In the genomic region with DNA sequence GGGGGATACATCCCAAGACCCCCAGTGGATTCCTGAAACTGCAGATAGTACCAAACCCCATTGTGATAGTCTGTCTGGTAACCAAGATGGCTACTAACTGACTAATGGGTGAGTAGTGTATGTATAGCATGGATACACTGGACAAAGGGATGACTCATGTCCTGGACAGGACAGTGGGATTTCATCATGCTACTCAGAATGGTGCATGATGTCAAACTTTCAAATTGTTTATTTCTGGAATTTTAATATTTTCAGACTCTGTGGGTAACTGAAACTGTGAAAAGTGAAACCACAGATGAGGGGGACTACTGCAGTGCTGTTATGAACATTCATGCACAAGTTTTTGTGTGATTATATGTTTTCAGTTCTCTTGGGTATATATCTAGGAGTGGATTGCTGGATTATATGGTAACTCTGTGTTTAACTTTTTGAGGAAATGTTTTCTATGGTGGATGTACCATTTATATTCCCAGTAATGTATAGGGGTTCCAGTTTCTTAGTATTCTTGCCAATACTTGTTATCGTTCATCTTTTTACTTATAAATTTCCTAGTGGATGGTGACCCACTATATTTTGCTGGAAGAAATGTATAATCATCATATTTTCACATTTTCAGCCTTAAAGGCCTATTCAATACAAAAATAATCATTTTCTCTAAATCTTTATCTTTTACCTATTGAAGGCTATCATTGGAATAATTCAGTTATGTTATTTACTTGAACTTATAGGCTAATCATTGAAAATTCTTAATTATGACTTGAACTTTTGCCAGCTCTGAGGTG, we compare ENCODE assay signal across 9 cellular contexts.
DNase-seq lines count a peak whose midpoint lies in the region; ATAC-seq and TF ChIP-seq lines count a peak whose summit lies in the region.
"Had no signal": no experiment of that assay in that cellular context is flagged by ENCODE, and none has a peak within 500 bp of the region (broad histone marks: within the 10 kb centered on the region; RNA-seq: fewer than 3 reads in every experiment).

No MANE protein-coding gene starts in this region.

- H3K27me3 ChIP-seq in mesenchymal stem cell (ENCODE audit: control insufficient read depth in 1 of 2, insufficient read depth in 1 of 2, low read length in 2 of 2) (no peaks in the 10 kb centered on the region), testis (no peaks in the 10 kb centered on the region)

- DNase-seq in RPMI7951 (ENCODE audit: low read depth), result peak; percentile 85
- DNase-seq in mesenchymal stem cell, result peak; percentile 92
- no peak for DNase-seq in GDM1 (lab: John Stamatoyannopoulos, UW)
- no peak for DNase-seq in testis
- no peak for DNase-seq in activated CD4-positive, alpha-beta T cell treated with anti-CD3 and anti-CD28 coated beads for 1 hour
- DNase-seq in SHP77 treated with DMSO at 0.1 percent for 48 hours (lab: John Stamatoyannopoulos, UW), result no peak
- DNase-seq: left cardiac atrium had no signal

- ATAC-seq in GM18519 (IDR thresholded peaks at IDR 0.05; ENCODE audit: low FRiP score, unreplicated experiment) (peak; percentile 82), HG02759 (IDR thresholded peaks at IDR 0.05; ENCODE audit: unreplicated experiment) (peak; percentile 79)

- no peak overlapping the region for H2BK15ac ChIP-seq in mesenchymal stem cell (ENCODE audit: low read depth, poor library complexity, severe bottlenecking)

- H3K36me3 ChIP-seq in mesenchymal stem cell (ENCODE audit: control insufficient read depth in 1 of 2, insufficient read depth in 2 of 2, low read depth in 1 of 2, low read length in 2 of 2), result no peaks in the 10 kb centered on the region
- H3K36me3 ChIP-seq in testis (ENCODE audit: low read depth, missing control alignments), result no peaks in the 10 kb centered on the region

- no peak overlapping the region for H4K8ac ChIP-seq in mesenchymal stem cell (ENCODE audit: low read length)

- H3K4me1 ChIP-seq in mesenchymal stem cell (ENCODE audit: control insufficient read depth, insufficient read depth, low read depth, low read length), result peaks cover 1% of the 10 kb centered on the region
- H3K4me1 ChIP-seq in testis, result no peaks in the 10 kb centered on the region

- intact Hi-C loops in testis (cut with DNase I; ENCODE audit: low total_unique reads), result no loop called here

- TF ChIP-seq POLR2A in testis (IDR thresholded peaks at IDR 0.05), result no peak

- H2AK5ac ChIP-seq in mesenchymal stem cell (ENCODE audit: low read length, severe bottlenecking), result no peak overlapping the region

- no peak overlapping the region for H2BK120ac ChIP-seq in mesenchymal stem cell (ENCODE audit: low read depth, low read length)

- H3K4me3 ChIP-seq in mesenchymal stem cell (ENCODE audit: insufficient read depth in 1 of 2, low read depth in 1 of 2, low read length in 2 of 2) (no peak overlapping the region), testis (no peak overlapping the region)

- H3K4ac ChIP-seq in mesenchymal stem cell (ENCODE audit: low read depth in 1 of 2, low read length in 2 of 2), result no peak overlapping the region

- H2AFZ ChIP-seq in mesenchymal stem cell (ENCODE audit: low read depth, low read length), result no peak overlapping the region

- no peak overlapping the region for H3K14ac ChIP-seq in mesenchymal stem cell (ENCODE audit: low read length in 2 of 2)

- H3K79me1 ChIP-seq in mesenchymal stem cell (replicated peaks; ENCODE audit: low read length, poor library complexity, severe bottlenecking), result no peaks in the 10 kb centered on the region

- no peak overlapping the region for H2BK12ac ChIP-seq in mesenchymal stem cell (ENCODE audit: low read length in 2 of 2)

- H2BK5ac ChIP-seq in mesenchymal stem cell (ENCODE audit: low read depth, low read length, poor library complexity, severe bottlenecking), result no peak overlapping the region

- H3K18ac ChIP-seq in mesenchymal stem cell (ENCODE audit: low read depth in 1 of 2, low read length in 2 of 2), result no peak overlapping the region

- H3K9me3 ChIP-seq in mesenchymal stem cell (ENCODE audit: control insufficient read depth, low read length), result peaks cover 5% of the 10 kb centered on the region
- H3K9me3 ChIP-seq in testis, result no peaks in the 10 kb centered on the region

- peak overlapping the region; percentile 72 for H3K9ac ChIP-seq in mesenchymal stem cell (ENCODE audit: low read length)

- no peak overlapping the region for H4K91ac ChIP-seq in mesenchymal stem cell (ENCODE audit: low read length)

- no peak overlapping the region for H3K4me2 ChIP-seq in mesenchymal stem cell (ENCODE audit: low read length, poor library complexity, severe bottlenecking)

- H3K23ac ChIP-seq in mesenchymal stem cell (ENCODE audit: low read length in 2 of 2), result no peak overlapping the region

- TF ChIP-seq CTCF in testis (IDR thresholded peaks at IDR 0.05), result no peak

- H3K27ac ChIP-seq in mesenchymal stem cell (ENCODE audit: low read length, poor library complexity, severe bottlenecking) (peak overlapping the region; percentile 40), testis (no peak overlapping the region)

- WGBS in mesenchymal stem cell, result no CpG with 5 or more reads among the region's 1 CpG
- 96% methylated on average over 1 of the region's 1 CpG for WGBS in testis, 2 donors

Comparison
In these comparisons a context has a peak if more than half of its experiments do, and no peak if none do; other contexts are left out.
1. DNase-seq: peak in RPMI7951 (single experiment) and mesenchymal stem cell (single experiment); none in GDM1 (single experiment), testis (single experiment), activated CD4-positive, alpha-beta T cell treated with anti-CD3 and anti-CD28 coated beads for 1 hour (single experiment) and SHP77 treated with DMSO at 0.1 percent for 48 hours (single experiment).